ENCODE assay signal across 8 cellular contexts in the genomic region with DNA sequence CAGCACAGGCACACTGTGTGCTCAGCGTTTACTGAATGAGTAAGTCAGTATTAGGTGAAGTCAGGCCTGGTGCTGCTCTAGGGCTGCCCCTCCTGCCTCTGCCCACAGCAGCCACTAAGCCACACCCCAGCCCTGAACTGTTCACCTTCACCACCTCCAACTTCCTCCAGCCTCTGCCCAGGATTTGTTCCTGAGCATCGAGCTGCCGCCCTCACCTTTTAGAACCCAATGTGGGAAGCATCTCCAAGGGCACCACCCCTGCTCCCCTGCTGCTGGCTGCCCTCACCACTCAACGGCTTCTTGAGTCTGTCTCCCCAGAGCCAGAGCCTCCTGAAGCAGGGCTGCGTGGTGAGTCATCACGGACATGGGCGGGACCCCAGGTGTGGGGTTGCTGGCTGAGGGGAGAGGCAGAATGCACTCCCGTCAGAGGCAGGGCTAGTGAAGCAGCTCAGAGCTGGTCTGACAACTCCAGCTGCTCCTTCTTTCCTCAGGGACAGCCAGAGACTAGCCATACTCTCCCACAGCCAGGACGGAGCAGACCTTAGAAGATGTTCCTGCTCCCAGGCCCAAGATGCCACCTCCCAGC. TPM values are rescaled to one million over a fixed set of nuclear protein-coding genes. Genes with fewer than 3 reads are reported as not detected.
DNase-seq lines count a peak whose midpoint lies in the region; ATAC-seq and FAIRE-seq lines count a peak whose summit lies in the region.

No MANE protein-coding gene starts in this region.

- peaks cover 71% of the 10 kb centered on the region for H3K4me1 ChIP-seq in mucosa of stomach (ENCODE audit: control insufficient read depth, insufficient read depth, low read length)

- peaks cover 14% of the 10 kb centered on the region for H3K36me3 ChIP-seq in mucosa of stomach (ENCODE audit: control insufficient read depth, insufficient read depth, low read length)

- no peaks in the 10 kb centered on the region for H3K9me3 ChIP-seq in mucosa of stomach (ENCODE audit: control insufficient read depth, low read length)

- FAIRE-seq in RCC 7860 (lab: Jason Lieb, UNC): peak; percentile 62

- in situ Hi-C loops in Caki2 (cut with HindIII; ENCODE audit: low pct_unique_long_range_greater_than_20kb, low sequenced_read_pairs): no loop called here

- peak; percentile 96 for DNase-seq in Caki2 (ENCODE audit: low read depth)
- peak; percentile 75 for DNase-seq in RCC 7860 (ENCODE audit: low spot score)
- peak; percentile 67 for DNase-seq in amniotic epithelial cell (ENCODE audit: low read depth)

- peak overlapping the region; percentile 64 for H3K9ac ChIP-seq in mucosa of stomach (ENCODE audit: low read length)

- no peaks in the 10 kb centered on the region for H3K27me3 ChIP-seq in mucosa of stomach (ENCODE audit: control insufficient read depth, insufficient read depth, low read length)

- ATAC-seq in GM21825 (IDR thresholded peaks at IDR 0.05; ENCODE audit: unreplicated experiment) (no peak), GM18868 (IDR thresholded peaks at IDR 0.05; ENCODE audit: unreplicated experiment) (no peak), HG02840 (IDR thresholded peaks at IDR 0.05; ENCODE audit: low FRiP score, unreplicated experiment) (no peak), HG02981 (IDR thresholded peaks at IDR 0.05; ENCODE audit: unreplicated experiment) (no peak)

- H3K4me3 ChIP-seq in mucosa of stomach (ENCODE audit: low read length): no peak overlapping the region

RNA-seq across cellular contexts. Expression of gene HYAL2, which starts 5.8 kb away (rescaled TPM):
- total RNA-seq in Caki2 (2014; rRNA removed; shearing (Covaris generic); ENCODE audit: low replicate concordance): 61.4 and 92.2 TPM in 2 replicates

RNA-seq across cellular contexts. Expression of gene TUSC2, which starts 11.3 kb away (rescaled TPM):
- 13.7 and 19.0 TPM in 2 replicates for total RNA-seq in Caki2 (2014; rRNA removed; shearing (Covaris generic); ENCODE audit: low replicate concordance)

RNA-seq across cellular contexts. Expression of gene HYAL1, which starts 13.4 kb away (rescaled TPM):
- 1.2 TPM in 1 of 2 replicates, not detected in the other for total RNA-seq in Caki2 (2014; rRNA removed; shearing (Covaris generic); ENCODE audit: low replicate concordance)

RNA-seq across cellular contexts. Expression of gene HYAL3, which starts 17.5 kb away (rescaled TPM):
- total RNA-seq in Caki2 (2014; rRNA removed; shearing (Covaris generic); ENCODE audit: low replicate concordance): 2.8 and 3.1 TPM in 2 replicates

RNA-seq across cellular contexts. Expression of gene NAA80, which starts 17.5 kb away (rescaled TPM):
- 8.3 and 12.7 TPM in 2 replicates for total RNA-seq in Caki2 (2014; rRNA removed; shearing (Covaris generic); ENCODE audit: low replicate concordance)
